8 cellular contexts compared by ENCODE assay signal in the genomic region with DNA sequence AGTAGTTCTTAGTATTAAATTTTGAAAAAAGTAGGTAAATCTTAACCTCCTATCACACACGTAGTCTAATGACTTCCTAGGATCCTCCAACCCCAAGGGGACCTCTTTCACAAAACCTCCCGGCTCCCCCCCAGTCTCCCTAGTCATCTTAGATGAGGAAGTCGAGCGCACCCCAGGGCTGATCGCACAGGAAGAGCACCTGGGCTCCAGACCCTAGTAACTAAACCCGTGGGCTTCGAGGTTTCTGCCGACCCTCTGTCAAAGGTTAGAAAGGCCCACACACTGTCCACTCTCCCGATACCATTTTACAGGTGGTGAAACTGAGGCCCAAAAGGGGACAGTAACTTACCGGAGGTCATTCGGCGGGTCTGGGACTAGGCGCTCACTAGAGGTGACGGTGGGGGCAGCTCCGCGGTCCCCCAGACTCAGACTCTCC. TPM values are rescaled to one million over a fixed set of nuclear protein-coding genes. Genes with fewer than 3 reads are reported as not detected.
A peak's percentile ranks its signal among the peaks of the same experiment; 100 is the strongest.
DNase-seq lines count a peak whose midpoint lies in the region; ATAC-seq and TF ChIP-seq lines count a peak whose summit lies in the region.

No MANE protein-coding gene starts in this region.

- H3K4me3 ChIP-seq in PC-9 (peak overlapping the region; percentile 79), right cardiac atrium (ENCODE audit: low read length) (peak overlapping the region; percentile 64), skeletal muscle cell (ENCODE audit: low read depth, low read length) (peak overlapping the region; percentile 100)

- no peaks in the 10 kb centered on the region for H3K9me2 ChIP-seq in PC-9 (ENCODE audit: insufficient read depth)

- BruUV-seq in PC-9 (replicated peaks; lab: Mats Ljungman, UMichigan), result TSS peak; percentile 74

- under 1% methylated on average over 16 of the region's 16 CpGs for WGBS in right cardiac atrium

- H3K4me2 ChIP-seq in PC-9, result peak overlapping the region; percentile 80

- H3K27ac Mint-ChIP-seq in activated naive CD8-positive, alpha-beta T cell treated with anti-CD3 and anti-CD28 coated beads, Interleukin-2, amount 10 ng/mL, durations not matched to agents 7 days and 5 days, result peak overlapping the region; percentile 95

- ATAC-seq in GM18498 (IDR thresholded peaks at IDR 0.05; ENCODE audit: unreplicated experiment) (peak; percentile 22), HG03025 (IDR thresholded peaks at IDR 0.05; ENCODE audit: low FRiP score, unreplicated experiment) (peak; percentile 26), right cardiac atrium (peak; percentile 0 to 7), HG03097 (IDR thresholded peaks at IDR 0.05; ENCODE audit: low FRiP score, unreplicated experiment) (no peak)
- no peak for ATAC-seq in activated naive CD8-positive, alpha-beta T cell treated with anti-CD3 and anti-CD28 coated beads, Interleukin-2, amount 10 ng/mL, durations not matched to agents 7 days and 5 days (ENCODE audit: low read depth)

- peaks cover 55% of the 10 kb centered on the region for H3K79me2 ChIP-seq in PC-9 (ENCODE audit: low read depth)

- no peak for DNase-seq in PC-9
- no peak for DNase-seq in activated naive CD8-positive, alpha-beta T cell treated with anti-CD3 and anti-CD28 coated beads, Interleukin-2, amount 10 ng/mL, durations not matched to agents 7 days and 5 days
- peak; percentile 46 to 73 (median 69) for DNase-seq in right cardiac atrium
- no peak for DNase-seq in skeletal muscle cell (ENCODE audit: low read depth)
- no peak for DNase-seq in kidney glomerular epithelial cell (lab: John Stamatoyannopoulos, UW)

- POLR2A ChIA-PET in PC-9 (lab: Charles Lee; ENCODE audit: unreplicated experiment), result interaction anchor here (0.6 to 0.7 kb wide), 8 partner anchors 10 to 952 kb away, joined by 3 to 6 read pairs (median 4); no protein-coding TSS in a partner anchor
- POLR2A ChIA-PET in activated naive CD8-positive, alpha-beta T cell treated with anti-CD3 and anti-CD28 coated beads, Interleukin-2, amount 10 ng/mL, durations not matched to agents 7 days and 5 days (lab: Charles Lee), result interaction anchor here (0.7 to 4.1 kb wide), 13 partner anchors 10 to 424 kb away, joined by 3 to 40 read pairs (median 3); a partner anchor contains a TSS

- no peaks in the 10 kb centered on the region for H3K9me3 Mint-ChIP-seq in activated naive CD8-positive, alpha-beta T cell treated with anti-CD3 and anti-CD28 coated beads, Interleukin-2, amount 10 ng/mL, durations not matched to agents 7 days and 5 days

- peaks cover 15% of the 10 kb centered on the region for H3K36me3 Mint-ChIP-seq in activated naive CD8-positive, alpha-beta T cell treated with anti-CD3 and anti-CD28 coated beads, Interleukin-2, amount 10 ng/mL, durations not matched to agents 7 days and 5 days

- CTCF ChIA-PET in PC-9 (lab: Charles Lee), result interaction anchor here (0.8 to 1.0 kb wide), 3 partner anchors 56 to 209 kb away, joined by 3 to 4 read pairs (median 3); a partner anchor contains a TSS

- H3K4me1 Mint-ChIP-seq in activated naive CD8-positive, alpha-beta T cell treated with anti-CD3 and anti-CD28 coated beads, Interleukin-2, amount 10 ng/mL, durations not matched to agents 7 days and 5 days, result peaks cover 45% of the 10 kb centered on the region

- peak overlapping the region; percentile 95 for H2AFZ ChIP-seq in PC-9

- peaks cover 34% of the 10 kb centered on the region for H3K36me3 ChIP-seq in PC-9 (ENCODE audit: low read depth)

- H4K20me1 ChIP-seq in PC-9 (ENCODE audit: insufficient read depth), result no peaks in the 10 kb centered on the region; the same call in 1 of the 2 replicates

- H3K9me3 ChIP-seq in PC-9 (ENCODE audit: insufficient read depth, low read depth) (no peaks in the 10 kb centered on the region), right cardiac atrium (ENCODE audit: control insufficient read depth, low read length) (no peaks in the 10 kb centered on the region)

- TF ChIP-seq CTCF in PC-9 (conservative IDR thresholded peaks at IDR 0.05), result no peak

- H3K4me1 ChIP-seq in PC-9 (replicated peaks; ENCODE audit: insufficient read depth), result peaks cover 38% of the 10 kb centered on the region
- H3K4me1 ChIP-seq in right cardiac atrium (ENCODE audit: control insufficient read depth, insufficient read depth, low read length), result peaks cover 22% of the 10 kb centered on the region

- H3K27ac ChIP-seq in PC-9 (peak overlapping the region; percentile 62), right cardiac atrium (ENCODE audit: low read length) (peak overlapping the region; percentile 82)

- peak overlapping the region; percentile 87 for H3K4me3 Mint-ChIP-seq in activated naive CD8-positive, alpha-beta T cell treated with anti-CD3 and anti-CD28 coated beads, Interleukin-2, amount 10 ng/mL, durations not matched to agents 7 days and 5 days

- intact Hi-C loops in PC-9 (cut with micrococcal nuclease; ENCODE audit: unreplicated experiment) (no loop called here), right cardiac atrium (cut with DNase I) (no loop called here)

- no peaks in the 10 kb centered on the region; the same call in 1 of the 2 replicates for H3F3A ChIP-seq in PC-9 (ENCODE audit: insufficient read depth, low read depth)

- no peaks in the 10 kb centered on the region for H3K27me3 Mint-ChIP-seq in activated naive CD8-positive, alpha-beta T cell treated with anti-CD3 and anti-CD28 coated beads, Interleukin-2, amount 10 ng/mL, durations not matched to agents 7 days and 5 days

- H3K27me3 ChIP-seq in PC-9 (ENCODE audit: insufficient read depth, low read depth) (no peaks in the 10 kb centered on the region), right cardiac atrium (ENCODE audit: control insufficient read depth, insufficient read depth) (no peaks in the 10 kb centered on the region)

RNA-seq across cellular contexts. Expression of a gene that starts 0.3 kb away (rescaled TPM):
- total RNA-seq in PC-9 (2021), result 48.6 and 49.4 TPM in 2 replicates
- total RNA-seq in activated naive CD8-positive, alpha-beta T cell treated with anti-CD3 and anti-CD28 coated beads, Interleukin-2, amount 10 ng/mL, durations not matched to agents 7 days and 5 days, result 10 to 100 TPM; 49.0 to 57.6 TPM
- total RNA-seq in right cardiac atrium, result 10 to 100 TPM; 25.3 to 52.1 (median 25.7) TPM
- 17.5 TPM for polyA plus RNA-seq in right cardiac atrium

RNA-seq across cellular contexts. Expression of a gene that starts 0.6 kb away (rescaled TPM):
- total RNA-seq in PC-9 (2021), result 44.8 and 55.6 TPM in 2 replicates
- total RNA-seq in activated naive CD8-positive, alpha-beta T cell treated with anti-CD3 and anti-CD28 coated beads, Interleukin-2, amount 10 ng/mL, durations not matched to agents 7 days and 5 days, result 10 to 100 TPM; 23.0 to 25.9 TPM
- 10 to 100 TPM; 30.7 to 46.4 (median 35.9) TPM for total RNA-seq in right cardiac atrium
- polyA plus RNA-seq in right cardiac atrium, result 17.7 TPM

RNA-seq across cellular contexts. Expression of a gene that starts 11.0 kb away (rescaled TPM):
- total RNA-seq in PC-9 (2021), result 2.0 and 2.2 TPM in 2 replicates
- 1 to 10 TPM; 1.2 to 1.4 TPM for total RNA-seq in activated naive CD8-positive, alpha-beta T cell treated with anti-CD3 and anti-CD28 coated beads, Interleukin-2, amount 10 ng/mL, durations not matched to agents 7 days and 5 days
- total RNA-seq in right cardiac atrium, result under 1 TPM; 0.34 to 0.72 (median 0.42) TPM
- polyA plus RNA-seq in right cardiac atrium, result 0.29 TPM

Comparison
In these comparisons a context has a peak if more than half of its experiments do, and no peak if none do; other contexts are left out.
1. ATAC-seq: peak in GM18498 (single experiment), HG03025 (single experiment) and right cardiac atrium (2 of 2); none in activated naive CD8-positive, alpha-beta T cell treated with anti-CD3 and anti-CD28 coated beads, Interleukin-2, amount 10 ng/mL, durations not matched to agents 7 days and 5 days (single experiment) and HG03097 (single experiment).
2. DNase-seq: peak in right cardiac atrium (3 of 3); none in PC-9 (0 of 2), activated naive CD8-positive, alpha-beta T cell treated with anti-CD3 and anti-CD28 coated beads, Interleukin-2, amount 10 ng/mL, durations not matched to agents 7 days and 5 days (single experiment), skeletal muscle cell (single experiment) and kidney glomerular epithelial cell (single experiment).
3. Peak in every context shown above with its lines, with median percentiles within 50 percentile points of each other: H3K4me3 ChIP-seq.